Comparison of ENCODE assay signal across 9 cellular contexts in the genomic region with DNA sequence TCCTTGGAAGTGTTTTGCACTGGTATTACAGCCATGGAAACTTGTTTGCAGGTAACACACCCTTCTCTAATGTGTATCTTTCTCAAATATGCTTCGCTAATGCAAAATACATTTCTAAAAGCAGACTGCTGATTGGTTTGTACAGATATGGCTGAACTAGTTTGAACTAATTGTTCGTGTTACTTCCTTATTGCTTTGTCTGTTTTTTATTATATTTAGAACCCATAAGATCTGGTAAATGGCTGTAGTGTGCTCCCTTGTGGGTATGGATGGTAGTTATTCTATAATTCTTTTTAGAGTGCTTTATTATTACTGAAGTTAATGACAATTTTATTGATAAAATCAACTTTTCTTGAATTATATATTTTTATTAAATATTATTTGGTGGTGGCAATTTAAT. TPM values are rescaled to one million over a fixed set of nuclear protein-coding genes. Genes with fewer than 3 reads are reported as not detected.
A peak's percentile ranks its signal among the peaks of the same experiment; 100 is the strongest.
DNase-seq lines count a peak whose midpoint lies in the region; ATAC-seq, FAIRE-seq and TF ChIP-seq lines count a peak whose summit lies in the region.
"Had no signal": no experiment of that assay in that cellular context is flagged by ENCODE, and none has a peak within 500 bp of the region (broad histone marks: within the 10 kb centered on the region; RNA-seq: fewer than 3 reads in every experiment).

No MANE protein-coding gene starts in this region.

- intact Hi-C loops in breast epithelium (cut with DNase I; ENCODE audit: low total_unique reads) (no loop called here), kidney (cut with DNase I) (no loop called here)

- H4K20me1 ChIP-seq in astrocyte (ENCODE audit: insufficient read depth, low read length), result peaks cover 17% of the 10 kb centered on the region

- H3K4me1 ChIP-seq in breast epithelium, result no peaks in the 10 kb centered on the region
- H3K4me1 ChIP-seq in astrocyte (ENCODE audit: insufficient read depth, low read length), result peaks cover 10% of the 10 kb centered on the region
- H3K4me1 ChIP-seq in kidney (ENCODE audit: control insufficient read depth in 1 of 2, insufficient read depth in 1 of 2, low read depth in 1 of 2, low read length in 2 of 2), result no peaks in the 10 kb centered on the region

- H3K27ac Mint-ChIP-seq in astrocyte (ENCODE audit: unreplicated experiment) (no peak overlapping the region), type B pancreatic cell (peak overlapping the region; percentile 79)

- H3K36me3 Mint-ChIP-seq in astrocyte (ENCODE audit: low read depth, unreplicated experiment) (peaks cover 21% of the 10 kb centered on the region), type B pancreatic cell (peaks cover 50% of the 10 kb centered on the region)

- peaks cover 97% of the 10 kb centered on the region for H3K79me2 ChIP-seq in astrocyte (ENCODE audit: insufficient read depth, low read length)

- FAIRE-seq in astrocyte (lab: Jason Lieb, UNC) (no peak), kidney (lab: Jason Lieb, UNC) (peak; percentile 83), GM19239 (lab: Jason Lieb, UNC) (no peak)

- H3K36me3 ChIP-seq in breast epithelium (no peaks in the 10 kb centered on the region), astrocyte (ENCODE audit: insufficient read depth, low read length) (peaks cover 6% of the 10 kb centered on the region), kidney (ENCODE audit: control insufficient read depth in 1 of 2, insufficient read depth in 2 of 2, low read length in 2 of 2) (peaks cover 2 to 3% of the 10 kb centered on the region in 2 donors)

- H3K27ac ChIP-seq in breast epithelium (no peak overlapping the region), astrocyte (ENCODE audit: low read depth, low read length) (peak overlapping the region; percentile 55), kidney (ENCODE audit: low read depth in 2 of 2, low read length in 2 of 2) (peak overlapping the region in 1 of 2 donors; percentile 7)

- H3K27me3 Mint-ChIP-seq in astrocyte (ENCODE audit: low read depth, unreplicated experiment) (no peaks in the 10 kb centered on the region), type B pancreatic cell (no peaks in the 10 kb centered on the region)

- H3K4me3 ChIP-seq in breast epithelium (no peak overlapping the region), astrocyte (ENCODE audit: insufficient read depth, low read depth, low read length) (peak overlapping the region; percentile 18), kidney (ENCODE audit: low read length in 2 of 2) (no peak overlapping the region)

- H3K9me3 ChIP-seq in breast epithelium, result peaks cover 0 to 21% of the 10 kb centered on the region in 2 donors
- peaks cover 3% of the 10 kb centered on the region for H3K9me3 ChIP-seq in astrocyte (ENCODE audit: insufficient read depth, low read depth, low read length)
- H3K9me3 ChIP-seq in kidney (ENCODE audit: control insufficient read depth in 1 of 2, low read length in 2 of 2), result peaks cover 0 to 9% of the 10 kb centered on the region in 2 donors

- H3K9me3 Mint-ChIP-seq in astrocyte (ENCODE audit: unreplicated experiment) (peaks cover 11% of the 10 kb centered on the region), type B pancreatic cell (peaks cover 27% of the 10 kb centered on the region)

- no peak for TF ChIP-seq POLR2A in breast epithelium (IDR thresholded peaks at IDR 0.05)

- ATAC-seq in GM21526 (IDR thresholded peaks at IDR 0.05; ENCODE audit: low FRiP score, unreplicated experiment), result no peak
- ATAC-seq in GM21737 (IDR thresholded peaks at IDR 0.05; ENCODE audit: unreplicated experiment), result no peak

- H3K27me3 ChIP-seq in breast epithelium (no peaks in the 10 kb centered on the region), astrocyte (ENCODE audit: insufficient read depth, low read length) (no peaks in the 10 kb centered on the region)

- TF ChIP-seq CTCF in breast epithelium (IDR thresholded peaks at IDR 0.05) (peak in 1 of 3 donors; percentile 25), astrocyte (IDR thresholded peaks at IDR 0.05; ENCODE audit: insufficient read depth, low read depth, low read length) (peak; percentile 19), kidney (IDR thresholded peaks at IDR 0.05; ENCODE audit: borderline replicate concordance, extremely low read depth, insufficient read depth) (peak; percentile 8), type B pancreatic cell (conservative IDR thresholded peaks at IDR 0.05) (peak; percentile 74)

- H3K9ac ChIP-seq in astrocyte (ENCODE audit: low read length) (peak overlapping the region; percentile 40), kidney (ENCODE audit: low read length in 2 of 2) (no peak overlapping the region)

- H3K4me1 Mint-ChIP-seq in astrocyte (ENCODE audit: low read depth, unreplicated experiment), result peaks cover 35% of the 10 kb centered on the region
- peaks cover 14% of the 10 kb centered on the region for H3K4me1 Mint-ChIP-seq in type B pancreatic cell (ENCODE audit: unreplicated experiment)

- H3K4me3 Mint-ChIP-seq in astrocyte (ENCODE audit: unreplicated experiment) (peak overlapping the region; percentile 67), type B pancreatic cell (peak overlapping the region; percentile 70)

- no peak overlapping the region for H2AFZ ChIP-seq in astrocyte (ENCODE audit: low read depth, low read length)

- in situ Hi-C loops in T47D (cut with HindIII; ENCODE audit: low pct_unique_long_range_greater_than_20kb, low sequenced_read_pairs), result no loop called here

- DNase-seq in T47D (ENCODE audit: low read depth in 1 of 2, low spot score in 1 of 2) (peak; percentile 0 to 23), breast epithelium (ENCODE audit: low spot score in 2 of 2) (no peak), astrocyte (ENCODE audit: low read depth) (peak; percentile 29), kidney (no peak), type B pancreatic cell (ENCODE audit: extremely low spot score, unreplicated experiment) (no peak), GM19239 (ENCODE audit: insufficient read length, low spot score) (no peak)
- DNase-seq: NCI-H510A treated with DMSO at 0.1 percent for 48 hours had no signal

- peak overlapping the region; percentile 51 for H3K4me2 ChIP-seq in astrocyte (ENCODE audit: low read length)

RNA-seq across cellular contexts. Expression of a gene that starts 53.0 kb away (rescaled TPM):
- total RNA-seq in breast epithelium (10 to 100 TPM; 45.4 to 81.2 (median 48.8) TPM), astrocyte (107 and 115 TPM in 2 replicates), kidney (97.1 TPM), type B pancreatic cell (ENCODE audit: low replicate concordance) (102 and 136 TPM in 2 replicates)
- polyA plus RNA-seq in kidney (ENCODE audit: insufficient read depth, low read depth, low replicate concordance), result 6.3 TPM

Comparison
In these comparisons a context has a peak if more than half of its experiments do, and no peak if none do; other contexts are left out.
1. DNase-seq: peak in T47D (2 of 2) and astrocyte (single experiment); none in breast epithelium (0 of 2), kidney (single experiment), type B pancreatic cell (single experiment) and GM19239 (single experiment).